Comparison of ENCODE assay signal across 1 cellular context in genomic region chr21:36744190-36744559, GRCh38.
TF ChIP-seq lines count a peak whose summit lies in the region.

No MANE protein-coding gene starts in this region.

TF ChIP-seq in HEK293, 187 proteins besides CTCF, POLR2A, EP300 and RAD21 (continued from another document):
- TF ChIP-seq ZNF362 (tag by site-specific recombination; IDR thresholded peaks at IDR 0.05): no peak
